In genomic region chr3:160904691-160905090, GRCh38 we compare ENCODE assay signal across 8 cellular contexts.
"Had no signal": no experiment of that assay in that cellular context is flagged by ENCODE, and none has a peak within 500 bp of the region (broad histone marks: within the 10 kb centered on the region; RNA-seq: fewer than 3 reads in every experiment).

No MANE protein-coding gene starts in this region.

- DNase-seq: GM23248, GOT3, H7, HFFc6, IMR-90, KG1 had no signal

- ATAC-seq: HCT116, K562 had no signal
